In genomic region chr12:10101042-10101579, GRCh38 we compare ENCODE assay signal across 13 cellular contexts. TPM values are rescaled to one million over a fixed set of nuclear protein-coding genes. Genes with fewer than 3 reads are reported as not detected.
DNase-seq lines count a peak whose midpoint lies in the region; ATAC-seq, FAIRE-seq and TF ChIP-seq lines count a peak whose summit lies in the region.
"Had no signal": no experiment of that assay in that cellular context is flagged by ENCODE, and none has a peak within 500 bp of the region (broad histone marks: within the 10 kb centered on the region; RNA-seq: fewer than 3 reads in every experiment).

No MANE protein-coding gene starts in this region.

- no peak overlapping the region for H3K9ac ChIP-seq in parathyroid adenoma

- no peaks in the 10 kb centered on the region for H3K79me2 ChIP-seq in parathyroid adenoma

- H2AFZ ChIP-seq in parathyroid adenoma, result peak overlapping the region; percentile 24

- no peak overlapping the region for H3K4me3 ChIP-seq in SJCRH30
- no peak overlapping the region for H3K4me3 ChIP-seq in parathyroid adenoma (ENCODE audit: low read depth, low read length)
- H3K4me3 ChIP-seq: Peyer's patch had no signal

- TF ChIP-seq POLR2A in GM18505 (IDR thresholded peaks at IDR 0.05; ENCODE audit: borderline replicate concordance, extremely low read depth, insufficient read depth, insufficient read length), result no peak

- H3K27ac ChIP-seq in SJCRH30, result no peak overlapping the region
- no peak overlapping the region for H3K27ac ChIP-seq in parathyroid adenoma

- no peaks in the 10 kb centered on the region; the same call in 1 of the 2 replicates for H3K27me3 ChIP-seq in SJCRH30
- H3K27me3 ChIP-seq in parathyroid adenoma (ENCODE audit: control insufficient read depth, insufficient read depth, low read length), result no peaks in the 10 kb centered on the region
- H3K27me3 ChIP-seq: Peyer's patch had no signal

- peak; percentile 1 for DNase-seq in CD1c-positive myeloid dendritic cell (ENCODE audit: extremely low spot score)
- peak; percentile 3 to 20 for DNase-seq in SJCRH30
- DNase-seq in fibroblast of the conjunctiva (ENCODE audit: low read depth), result peak; percentile 8
- DNase-seq in D721Med (ENCODE audit: insufficient read length, low spot score), result no peak
- no peak for DNase-seq in KG1 (lab: John Stamatoyannopoulos, UW)
- DNase-seq: activated CD4-positive, alpha-beta T cell treated with anti-CD3 and anti-CD28 coated beads, Interleukin-2, amount 10 ng/mL, durations not matched to agents 24 days and 14 days; H9; NCI-H1436 treated with DMSO at 0.1 percent for 48 hours; Peyer's patch; stimulated activated CD4-positive, alpha-beta T cell treated with anti-CD3 and anti-CD28 coated beads, Interleukin-1b, Interleukin-23, amount 100 ng/mL, for 48 hours had no signal

- H3K4me2 ChIP-seq in parathyroid adenoma (ENCODE audit: low read length), result no peak overlapping the region

- no peaks in the 10 kb centered on the region for H3K36me3 ChIP-seq in SJCRH30
- H3K36me3 ChIP-seq in parathyroid adenoma (ENCODE audit: control insufficient read depth, insufficient read depth, low read length), result no peaks in the 10 kb centered on the region
- H3K36me3 ChIP-seq: Peyer's patch had no signal

- H3K4me1 ChIP-seq in SJCRH30 (no peaks in the 10 kb centered on the region), parathyroid adenoma (no peaks in the 10 kb centered on the region)

- FAIRE-seq in D721Med (lab: Jason Lieb, UNC), result no peak

- TF ChIP-seq CTCF in parathyroid adenoma (IDR thresholded peaks at IDR 0.05) (no peak), D721Med (IDR thresholded peaks at IDR 0.05; ENCODE audit: insufficient read depth, missing control alignments) (no peak)

- ATAC-seq in HG02840 (IDR thresholded peaks at IDR 0.05; ENCODE audit: low FRiP score, unreplicated experiment) (no peak), GM18505 (IDR thresholded peaks at IDR 0.05; ENCODE audit: unreplicated experiment) (no peak)

- no peaks in the 10 kb centered on the region for H3K9me3 ChIP-seq in SJCRH30 (replicated peaks)
- no peaks in the 10 kb centered on the region for H3K9me3 ChIP-seq in parathyroid adenoma (ENCODE audit: control insufficient read depth, low read length)
- H3K9me3 ChIP-seq: Peyer's patch had no signal

RNA-seq across cellular contexts. Expression of gene CLEC1A, which starts 2.3 kb away (rescaled TPM):
- not detected in 2 replicates for total RNA-seq in SJCRH30 (2014; rRNA removed; shearing (Covaris generic))
- total RNA-seq: activated CD4-positive, alpha-beta T cell treated with anti-CD3 and anti-CD28 coated beads, Interleukin-2, amount 10 ng/mL, durations not matched to agents 24 days and 14 days; H9 had no signal

RNA-seq across cellular contexts. Expression of gene CLEC7A, which starts 28.9 kb away (rescaled TPM):
- total RNA-seq in SJCRH30 (2014; rRNA removed; shearing (Covaris generic)), result not detected in 2 replicates
- total RNA-seq: activated CD4-positive, alpha-beta T cell treated with anti-CD3 and anti-CD28 coated beads, Interleukin-2, amount 10 ng/mL, durations not matched to agents 24 days and 14 days; H9 had no signal

Comparison
In these comparisons a context has a peak if more than half of its experiments do, and no peak if none do; other contexts are left out.
1. DNase-seq: peak in CD1c-positive myeloid dendritic cell (single experiment), SJCRH30 (2 of 2) and fibroblast of the conjunctiva (single experiment); none in D721Med (single experiment) and KG1 (single experiment).